In the genomic region with DNA sequence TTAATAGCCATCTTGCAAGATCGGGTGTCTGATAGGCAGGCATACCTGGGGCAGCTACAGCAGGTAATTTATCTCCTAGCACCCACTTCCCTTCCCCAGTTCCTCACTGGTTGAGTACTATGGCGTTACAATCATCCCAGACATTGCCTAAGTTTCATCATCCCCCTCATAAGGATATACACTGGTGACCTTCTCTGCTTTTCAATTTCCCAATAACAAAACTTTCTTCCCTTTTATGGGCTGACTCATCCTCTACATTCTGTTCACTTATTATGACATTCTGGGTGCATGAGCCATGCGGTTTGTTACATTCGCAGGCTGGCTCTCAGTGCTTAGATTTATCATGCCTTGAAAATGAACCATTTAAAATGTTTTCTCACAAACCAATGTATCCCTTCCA, we compare ENCODE assay signal across 12 cellular contexts.
DNase-seq lines count a peak whose midpoint lies in the region; ATAC-seq and TF ChIP-seq lines count a peak whose summit lies in the region.
"Had no signal": no experiment of that assay in that cellular context is flagged by ENCODE, and none has a peak within 500 bp of the region (broad histone marks: within the 10 kb centered on the region; RNA-seq: fewer than 3 reads in every experiment).

No MANE protein-coding gene starts in this region.

- peaks cover 14% of the 10 kb centered on the region for H3K4me1 ChIP-seq in RWPE2 (ENCODE audit: insufficient read depth, poor library complexity, severe bottlenecking)

- CTCF ChIA-PET in AG04449 (lab: Yijun Ruan, JAX), result interaction anchor here (1.2 to 1.4 kb wide), 3 partner anchors 13 to 57 kb away, joined by 4 to 5 read pairs (median 4); no protein-coding TSS in a partner anchor

- ATAC-seq in RWPE2 (ENCODE audit: low read depth) (peak; percentile 75), HG02610 (IDR thresholded peaks at IDR 0.05; ENCODE audit: unreplicated experiment) (no peak)
- ATAC-seq: effector memory CD8-positive, alpha-beta T cell; sciatic nerve had no signal

- H3K27ac ChIP-seq in RWPE2 (ENCODE audit: poor library complexity, severe bottlenecking), result peak overlapping the region; percentile 65
- H3K27ac ChIP-seq in caudate nucleus (ENCODE audit: low read depth, low read length), result no peak overlapping the region

- H3K36me3 ChIP-seq in RWPE2 (ENCODE audit: low read depth), result no peaks in the 10 kb centered on the region

- DNase-seq in AG04449 (ENCODE audit: low read depth, low spot score) (peak; percentile 75), HS-5 (ENCODE audit: low read depth) (peak; percentile 93), RWPE2 (ENCODE audit: low spot score) (no peak), fibroblast of gingiva (ENCODE audit: low read depth) (peak; percentile 82), NCI-H187 treated with DMSO at 0.1 percent for 48 hours (lab: John Stamatoyannopoulos, UW) (no peak), DMS 273 treated with DMSO at 0.1 percent for 48 hours (lab: John Stamatoyannopoulos, UW) (no peak), caudate nucleus (lab: John Stamatoyannopoulos, UW) (no peak)
- DNase-seq: activated CD4-positive, alpha-beta memory T cell treated with anti-CD3 and anti-CD28 coated beads for 36 hours; effector memory CD8-positive, alpha-beta T cell; NCI-H2029 treated with DMSO at 0.1 percent for 48 hours had no signal

- no peaks in the 10 kb centered on the region for H3K9me3 ChIP-seq in RWPE2 (ENCODE audit: severe bottlenecking)

- H3K27me3 ChIP-seq in RWPE2 (ENCODE audit: insufficient read depth, poor library complexity, severe bottlenecking), result no peaks in the 10 kb centered on the region

- H3K4me3 ChIP-seq in AG04449 (ENCODE audit: low read depth, low read length), result no peak overlapping the region
- no peak overlapping the region for H3K4me3 ChIP-seq in RWPE2 (ENCODE audit: severe bottlenecking)

- TF ChIP-seq CTCF in AG04449 (IDR thresholded peaks at IDR 0.05; ENCODE audit: insufficient read depth, low read length, missing control alignments) (no peak), RWPE2 (IDR thresholded peaks at IDR 0.05; ENCODE audit: poor library complexity, severe bottlenecking) (no peak)

- POLR2A ChIA-PET in AG04449 (lab: Yijun Ruan, JAX), result no interaction called here

Comparison
In these comparisons a context has a peak if more than half of its experiments do, and no peak if none do; other contexts are left out.
1. DNase-seq: peak in AG04449 (single experiment), HS-5 (single experiment) and fibroblast of gingiva (single experiment); none in RWPE2 (single experiment), NCI-H187 treated with DMSO at 0.1 percent for 48 hours (single experiment), DMS 273 treated with DMSO at 0.1 percent for 48 hours (single experiment) and caudate nucleus (0 of 61).